In the genomic region with DNA sequence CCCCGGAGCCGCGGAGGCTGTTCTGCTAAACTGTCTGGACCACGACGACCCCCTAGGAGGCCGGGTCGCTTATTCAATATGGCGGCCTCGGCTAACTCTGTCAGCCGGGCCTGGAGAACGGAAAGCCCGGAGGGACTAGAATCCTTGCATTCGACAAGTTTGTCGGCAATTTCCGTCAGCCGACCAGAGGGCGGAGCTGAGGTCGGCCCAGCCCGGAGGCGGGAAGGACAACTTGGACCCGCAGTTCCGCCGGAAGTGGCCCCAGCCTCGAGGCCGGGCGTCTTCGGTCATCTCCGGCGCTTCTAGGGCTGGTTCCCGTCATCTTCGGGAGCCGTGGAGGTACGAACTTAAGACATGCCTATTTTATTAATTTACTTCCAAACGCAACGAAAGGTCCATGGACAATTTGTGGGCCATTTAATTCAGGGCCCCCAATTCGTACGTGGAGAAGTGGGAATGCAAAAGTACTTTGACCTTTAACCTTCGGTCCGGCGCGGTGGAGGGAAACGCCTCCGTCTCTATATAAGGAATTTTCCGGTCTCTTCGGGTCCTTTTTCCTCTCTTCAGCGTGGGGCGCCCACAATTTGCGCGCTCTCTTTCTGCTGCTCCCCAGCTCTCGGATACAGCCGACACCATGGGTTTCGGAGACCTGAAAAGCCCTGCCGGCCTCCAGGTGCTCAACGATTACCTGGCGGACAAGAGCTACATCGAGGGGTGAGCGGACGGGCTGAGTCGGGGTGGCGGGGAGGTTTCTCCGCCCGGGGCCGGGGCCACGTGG, we compare ENCODE assay signal across 2 cellular contexts.
A peak's percentile ranks its signal among the peaks of the same experiment; 100 is the strongest.
TF ChIP-seq lines count a peak whose summit lies in the region.

A gene (plus strand): TSS at position 550 of the 778 bp plus-strand sequence. CDS start 85 bp downstream, at position 635.
A gene (minus strand): TSS at position 99 of the 778 bp plus-strand sequence. CDS start 5,766 bp downstream, outside the sequence.

TF ChIP-seq in HCT116, 20 proteins besides CTCF, POLR2A, EP300 and RAD21 (continued from another document):
- TF ChIP-seq, protein P1, sequence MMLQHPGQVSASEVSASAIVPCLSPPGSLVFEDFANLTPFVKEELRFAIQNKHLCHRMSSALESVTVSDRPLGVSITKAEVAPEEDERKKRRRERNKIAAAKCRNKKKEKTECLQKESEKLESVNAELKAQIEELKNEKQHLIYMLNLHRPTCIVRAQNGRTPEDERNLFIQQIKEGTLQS (IDR thresholded peaks at IDR 0.05) = no peak
- TF ChIP-seq, protein P2, sequence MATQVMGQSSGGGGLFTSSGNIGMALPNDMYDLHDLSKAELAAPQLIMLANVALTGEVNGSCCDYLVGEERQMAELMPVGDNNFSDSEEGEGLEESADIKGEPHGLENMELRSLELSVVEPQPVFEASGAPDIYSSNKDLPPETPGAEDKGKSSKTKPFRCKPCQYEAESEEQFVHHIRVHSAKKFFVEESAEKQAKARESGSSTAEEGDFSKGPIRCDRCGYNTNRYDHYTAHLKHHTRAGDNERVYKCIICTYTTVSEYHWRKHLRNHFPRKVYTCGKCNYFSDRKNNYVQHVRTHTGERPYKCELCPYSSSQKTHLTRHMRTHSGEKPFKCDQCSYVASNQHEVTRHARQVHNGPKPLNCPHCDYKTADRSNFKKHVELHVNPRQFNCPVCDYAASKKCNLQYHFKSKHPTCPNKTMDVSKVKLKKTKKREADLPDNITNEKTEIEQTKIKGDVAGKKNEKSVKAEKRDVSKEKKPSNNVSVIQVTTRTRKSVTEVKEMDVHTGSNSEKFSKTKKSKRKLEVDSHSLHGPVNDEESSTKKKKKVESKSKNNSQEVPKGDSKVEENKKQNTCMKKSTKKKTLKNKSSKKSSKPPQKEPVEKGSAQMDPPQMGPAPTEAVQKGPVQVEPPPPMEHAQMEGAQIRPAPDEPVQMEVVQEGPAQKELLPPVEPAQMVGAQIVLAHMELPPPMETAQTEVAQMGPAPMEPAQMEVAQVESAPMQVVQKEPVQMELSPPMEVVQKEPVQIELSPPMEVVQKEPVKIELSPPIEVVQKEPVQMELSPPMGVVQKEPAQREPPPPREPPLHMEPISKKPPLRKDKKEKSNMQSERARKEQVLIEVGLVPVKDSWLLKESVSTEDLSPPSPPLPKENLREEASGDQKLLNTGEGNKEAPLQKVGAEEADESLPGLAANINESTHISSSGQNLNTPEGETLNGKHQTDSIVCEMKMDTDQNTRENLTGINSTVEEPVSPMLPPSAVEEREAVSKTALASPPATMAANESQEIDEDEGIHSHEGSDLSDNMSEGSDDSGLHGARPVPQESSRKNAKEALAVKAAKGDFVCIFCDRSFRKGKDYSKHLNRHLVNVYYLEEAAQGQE (IDR thresholded peaks at IDR 0.05; ENCODE audit: low read depth) = no peak
- peak; percentile 79 for TF ChIP-seq SP1 (IDR thresholded peaks at IDR 0.05; ENCODE audit: low read depth)
- TF ChIP-seq SIN3A (IDR thresholded peaks at IDR 0.05; ENCODE audit: low read depth) = peak; percentile 93
- TF ChIP-seq POLR2AphosphoS5 (IDR thresholded peaks at IDR 0.05; ENCODE audit: low read depth, low read length) = peak; percentile 80
- TF ChIP-seq EZH2 (IDR thresholded peaks at IDR 0.05) = no peak
- peak; percentile 61 for TF ChIP-seq ELF1 (IDR thresholded peaks at IDR 0.05; ENCODE audit: borderline replicate concordance, low read depth)
- TF ChIP-seq EZH2phosphoT487 (IDR thresholded peaks at IDR 0.05; ENCODE audit: borderline replicate concordance) = no peak
- TF ChIP-seq EGR1 (IDR thresholded peaks at IDR 0.05; ENCODE audit: low read depth) = peak; percentile 66
- TF ChIP-seq, protein P3, sequence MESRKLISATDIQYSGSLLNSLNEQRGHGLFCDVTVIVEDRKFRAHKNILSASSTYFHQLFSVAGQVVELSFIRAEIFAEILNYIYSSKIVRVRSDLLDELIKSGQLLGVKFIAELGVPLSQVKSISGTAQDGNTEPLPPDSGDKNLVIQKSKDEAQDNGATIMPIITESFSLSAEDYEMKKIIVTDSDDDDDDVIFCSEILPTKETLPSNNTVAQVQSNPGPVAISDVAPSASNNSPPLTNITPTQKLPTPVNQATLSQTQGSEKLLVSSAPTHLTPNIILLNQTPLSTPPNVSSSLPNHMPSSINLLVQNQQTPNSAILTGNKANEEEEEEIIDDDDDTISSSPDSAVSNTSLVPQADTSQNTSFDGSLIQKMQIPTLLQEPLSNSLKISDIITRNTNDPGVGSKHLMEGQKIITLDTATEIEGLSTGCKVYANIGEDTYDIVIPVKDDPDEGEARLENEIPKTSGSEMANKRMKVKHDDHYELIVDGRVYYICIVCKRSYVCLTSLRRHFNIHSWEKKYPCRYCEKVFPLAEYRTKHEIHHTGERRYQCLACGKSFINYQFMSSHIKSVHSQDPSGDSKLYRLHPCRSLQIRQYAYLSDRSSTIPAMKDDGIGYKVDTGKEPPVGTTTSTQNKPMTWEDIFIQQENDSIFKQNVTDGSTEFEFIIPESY (IDR thresholded peaks at IDR 0.05; ENCODE audit: extremely low read depth, insufficient replicate concordance, low read length) = peak; percentile 84
- TF ChIP-seq CEBPB (IDR thresholded peaks at IDR 0.05; ENCODE audit: low read depth) = no peak
- no peak; the same call in 1 of the 2 replicates for TF ChIP-seq FOSL1 (IDR thresholded peaks at IDR 0.05; ENCODE audit: low read depth)
- no peak for TF ChIP-seq JUND (IDR thresholded peaks at IDR 0.05)
- TF ChIP-seq CBX3 (IDR thresholded peaks at IDR 0.05; ENCODE audit: low read depth) = peak; percentile 90
- no peak for TF ChIP-seq ZNF274 (IDR thresholded peaks at IDR 0.05; ENCODE audit: low read depth, low read length)
- TF ChIP-seq ZFX (IDR thresholded peaks at IDR 0.05) = no peak
- peak; percentile 98 for TF ChIP-seq YY1 (IDR thresholded peaks at IDR 0.05; ENCODE audit: extremely low read depth, insufficient replicate concordance, low read depth, low read length)

TF ChIP-seq in neural cell, 6 proteins besides CTCF, POLR2A, EP300 and RAD21:
- TF ChIP-seq, protein P2 (IDR thresholded peaks at IDR 0.05; ENCODE audit: borderline replicate concordance) = peak; percentile 84
- TF ChIP-seq POLR2AphosphoS5 (IDR thresholded peaks at IDR 0.05) = peak; percentile 87
- no peak for TF ChIP-seq EZH2 (IDR thresholded peaks at IDR 0.05; ENCODE audit: borderline replicate concordance, insufficient read depth, low read length, poor library complexity, severe bottlenecking)
- no peak for TF ChIP-seq SMC3 (conservative IDR thresholded peaks at IDR 0.05; ENCODE audit: poor library complexity)
- TF ChIP-seq MXI1 (conservative IDR thresholded peaks at IDR 0.05; ENCODE audit: poor library complexity, severe bottlenecking) = peak; percentile 96
- TF ChIP-seq TAF1 (IDR thresholded peaks at IDR 0.05; ENCODE audit: low read depth) = peak; percentile 75
